ENCODE assay signal across 7 cellular contexts in the genomic region with DNA sequence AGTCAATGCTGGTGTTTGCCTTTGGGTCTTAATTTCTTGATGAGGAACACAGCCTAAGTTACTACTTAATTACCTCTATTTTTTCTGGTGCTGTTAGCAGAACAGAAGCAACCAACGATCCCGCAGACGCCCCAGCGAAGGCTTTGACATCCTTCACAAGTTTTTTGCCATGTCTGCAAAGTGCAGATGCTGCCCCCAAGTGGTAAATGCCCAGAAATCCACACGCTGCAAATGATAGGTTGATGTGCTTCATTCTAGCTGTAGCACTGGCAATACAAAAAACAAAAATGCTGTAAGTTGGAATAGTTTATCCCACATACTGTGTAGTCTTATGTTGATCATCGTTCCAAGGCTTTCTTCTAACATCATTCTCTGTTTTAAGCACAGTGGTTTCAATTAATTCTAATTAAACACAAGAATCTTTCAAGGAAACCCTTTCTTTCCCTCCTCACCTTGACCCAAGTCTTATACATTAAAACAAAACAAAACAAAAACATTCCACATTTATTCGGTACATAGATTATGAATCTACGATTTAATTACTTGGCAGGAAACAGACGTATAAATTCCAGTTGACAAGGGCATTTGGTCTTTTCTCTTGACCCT.
A peak's percentile ranks its signal among the peaks of the same experiment; 100 is the strongest.
DNase-seq lines count a peak whose midpoint lies in the region; ATAC-seq and TF ChIP-seq lines count a peak whose summit lies in the region.

No MANE protein-coding gene starts in this region.

- ATAC-seq in HG02943 (IDR thresholded peaks at IDR 0.05; ENCODE audit: low read depth, unreplicated experiment): peak; percentile 31

- DNase-seq in NCI-H2227 (lab: John Stamatoyannopoulos, UW; ENCODE audit: unreplicated experiment) (peak; percentile 85), coronary artery (ENCODE audit: low spot score) (no peak), medulla oblongata (ENCODE audit: extremely low spot score) (peak; percentile 63)
- DNase-seq in activated CD4-positive, alpha-beta T cell treated with anti-CD3 and anti-CD28 coated beads for 4 hours: peak; percentile 41 to 64
- DNase-seq in stimulated activated CD8-positive, alpha-beta memory T cell treated with anti-CD3 and anti-CD28 coated beads, Interleukin-4, amount 100 ng/mL, for 1 hour (ENCODE audit: low read depth in 2 of 2, low spot score in 1 of 2): peak; percentile 14 to 15

- H3K27ac ChIP-seq in coronary artery: no peak overlapping the region

- TF ChIP-seq CTCF in GM12872 (IDR thresholded peaks at IDR 0.05; ENCODE audit: insufficient read depth, low read depth, low read length) (peak; percentile 65), coronary artery (IDR thresholded peaks at IDR 0.05) (peak; percentile 16)

- no peak overlapping the region for H3K4me3 ChIP-seq in coronary artery
